ENCODE assay signal across 20 cellular contexts in the genomic region with DNA sequence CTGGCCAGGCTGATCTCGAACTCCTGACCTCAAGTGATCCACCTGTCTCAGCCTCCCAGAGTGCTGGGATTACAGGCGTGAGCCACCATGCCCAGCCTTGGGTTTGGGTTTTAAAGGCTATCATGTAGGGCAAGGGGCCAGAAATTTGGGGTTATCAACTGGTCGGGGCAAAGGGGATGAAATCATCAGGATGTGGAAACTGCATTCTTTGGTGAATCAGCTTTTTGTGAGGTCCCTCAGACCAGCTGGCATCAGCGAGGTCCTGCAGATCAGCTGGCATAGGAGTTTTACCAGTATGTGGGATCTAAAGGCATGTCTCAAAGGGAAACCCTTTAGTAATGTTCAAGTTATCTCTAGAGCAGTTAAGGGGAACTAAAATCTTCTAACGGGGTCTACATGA. TPM values are rescaled to one million over a fixed set of nuclear protein-coding genes. Genes with fewer than 3 reads are reported as not detected.
DNase-seq lines count a peak whose midpoint lies in the region; ATAC-seq and TF ChIP-seq lines count a peak whose summit lies in the region.
"Had no signal": no experiment of that assay in that cellular context is flagged by ENCODE, and none has a peak within 500 bp of the region (broad histone marks: within the 10 kb centered on the region; RNA-seq: fewer than 3 reads in every experiment).

No MANE protein-coding gene starts in this region.

- DNase-seq in EH (ENCODE audit: low read depth) (peak; percentile 66), NCI-H226 (peak; percentile 93), cardiac fibroblast (ENCODE audit: low read depth in 2 of 2) (peak; percentile 33 to 44), COLO829 (ENCODE audit: low spot score) (no peak), 8988T (no peak), GM13976 (ENCODE audit: low spot score) (no peak)
- DNase-seq: activated CD4-positive, alpha-beta T cell treated with anti-CD3 and anti-CD28 coated beads, Interleukin-2, amount 10 ng/mL, durations not matched to agents 24 days and 14 days; activated CD8-positive, alpha-beta memory T cell treated with anti-CD3 and anti-CD28 coated beads, Interleukin-2, amount 50 U/mL, for 48 hours; activated naive CD4-positive, alpha-beta T cell treated with Interleukin-2 at 50 U/mL for 16 hours; DMS 273 treated with DMSO at 0.1 percent for 48 hours; hypothalamus; NCI-H146; NCI-H345; sigmoid colon had no signal

- peak in 1 of 2 donors; percentile 38 for TF ChIP-seq RAD21 in liver (IDR thresholded peaks at IDR 0.05)

- H3K4me1 ChIP-seq in liver (ENCODE audit: control insufficient read depth in 4 of 4, insufficient read depth in 4 of 4, low read length in 3 of 4): peaks cover 2 to 10% (median 7%) of the 10 kb centered on the region in 4 donors
- H3K4me1 ChIP-seq: sigmoid colon, suprapubic skin had no signal

- no peak for TF ChIP-seq CTCF in cardiac fibroblast (IDR thresholded peaks at IDR 0.05; ENCODE audit: low read depth, low read length)
- TF ChIP-seq CTCF in liver (IDR thresholded peaks at IDR 0.05; ENCODE audit: low read depth, low read length, missing input control): no peak
- TF ChIP-seq CTCF in GM13976 (IDR thresholded peaks at IDR 0.05; ENCODE audit: borderline replicate concordance, control extremely low read depth, extremely low read depth, insufficient read depth, missing control alignments): no peak

- H3K9me3 ChIP-seq in liver (ENCODE audit: control insufficient read depth in 4 of 4, low read length in 3 of 4): no peaks in the 10 kb centered on the region
- H3K9me3 ChIP-seq: sigmoid colon, suprapubic skin had no signal

- H3K9ac ChIP-seq in liver (ENCODE audit: low read depth in 1 of 2, low read length in 2 of 2): no peak overlapping the region

- 32% methylated on average over 5 of the region's 5 CpGs for WGBS in liver

- H3K27ac ChIP-seq in liver (ENCODE audit: low read depth in 1 of 2, low read length in 2 of 2): peak overlapping the region; percentile 46 to 58
- H3K27ac ChIP-seq: coronary artery, epithelial cell of prostate, HL-60, sigmoid colon, suprapubic skin had no signal

- no peaks in the 10 kb centered on the region for H3K27me3 ChIP-seq in liver (ENCODE audit: control insufficient read depth in 4 of 4, insufficient read depth in 4 of 4, low read length in 3 of 4)
- H3K27me3 ChIP-seq: sigmoid colon, suprapubic skin had no signal

- H3K36me3 ChIP-seq in liver (ENCODE audit: control insufficient read depth in 4 of 4, insufficient read depth in 3 of 4, low read depth in 1 of 4, low read length in 3 of 4): no peaks in the 10 kb centered on the region
- H3K36me3 ChIP-seq: sigmoid colon, suprapubic skin had no signal

- H3K4me3 ChIP-seq in cardiac fibroblast (replicated peaks in 1 of 2; ENCODE audit: low read depth in 2 of 2, low read length in 2 of 2) (no peak overlapping the region), liver (ENCODE audit: low read depth in 1 of 3, low read length in 3 of 3) (no peak overlapping the region)
- H3K4me3 ChIP-seq: coronary artery, sigmoid colon, suprapubic skin had no signal

- in situ Hi-C loops in GM13976 (cut with MboI; ENCODE audit: low sequenced_read_pairs, unreplicated experiment): no loop called here

- no peak for ATAC-seq in HG03521 (IDR thresholded peaks at IDR 0.05; ENCODE audit: unreplicated experiment)

TF ChIP-seq in liver, 16 proteins besides CTCF, POLR2A, EP300 and RAD21:
- TF ChIP-seq RXRA (IDR thresholded peaks at IDR 0.05): peak; percentile 75 to 76
- TF ChIP-seq, protein P1, sequence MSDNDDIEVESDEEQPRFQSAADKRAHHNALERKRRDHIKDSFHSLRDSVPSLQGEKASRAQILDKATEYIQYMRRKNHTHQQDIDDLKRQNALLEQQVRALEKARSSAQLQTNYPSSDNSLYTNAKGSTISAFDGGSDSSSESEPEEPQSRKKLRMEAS (IDR thresholded peaks at IDR 0.05): no peak
- TF ChIP-seq SP1 (IDR thresholded peaks at IDR 0.05): peak; percentile 33
- TF ChIP-seq GABPA (IDR thresholded peaks at IDR 0.05 in 1 of 2, conservative IDR thresholded peaks at IDR 0.05 in 1 of 2): no peak
- TF ChIP-seq HNF4A (conservative IDR thresholded peaks at IDR 0.05): peak; percentile 57 to 64
- TF ChIP-seq, protein P2, sequence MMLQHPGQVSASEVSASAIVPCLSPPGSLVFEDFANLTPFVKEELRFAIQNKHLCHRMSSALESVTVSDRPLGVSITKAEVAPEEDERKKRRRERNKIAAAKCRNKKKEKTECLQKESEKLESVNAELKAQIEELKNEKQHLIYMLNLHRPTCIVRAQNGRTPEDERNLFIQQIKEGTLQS (IDR thresholded peaks at IDR 0.05): peak; percentile 77
- TF ChIP-seq JUND (IDR thresholded peaks at IDR 0.05): peak; percentile 29 to 64

RNA-seq across cellular contexts. Expression of a gene that starts 6.4 kb away (rescaled TPM):
- 1 to 10 TPM; 4.5 to 6.3 TPM for total RNA-seq in liver
- polyA plus RNA-seq in liver: 10 to 100 TPM in 1 of 2 donors, 1 to 10 TPM in 1; 5.0 to 13.9 TPM

RNA-seq across cellular contexts. Expression of a gene that starts 20.5 kb away (rescaled TPM):
- 10 to 100 TPM; 63.4 to 66.9 TPM for total RNA-seq in liver
- polyA plus RNA-seq in liver: 100 to 1,000 TPM in 1 of 2 donors, 10 to 100 TPM in 1; 49.8 to 111 TPM

Comparison
In these comparisons a context has a peak if more than half of its experiments do, and no peak if none do; other contexts are left out.
1. DNase-seq: peak in EH (single experiment), NCI-H226 (single experiment) and cardiac fibroblast (2 of 2); none in COLO829 (single experiment), 8988T (single experiment) and GM13976 (single experiment).